ENCODE assay signal across 9 cellular contexts in the genomic region with DNA sequence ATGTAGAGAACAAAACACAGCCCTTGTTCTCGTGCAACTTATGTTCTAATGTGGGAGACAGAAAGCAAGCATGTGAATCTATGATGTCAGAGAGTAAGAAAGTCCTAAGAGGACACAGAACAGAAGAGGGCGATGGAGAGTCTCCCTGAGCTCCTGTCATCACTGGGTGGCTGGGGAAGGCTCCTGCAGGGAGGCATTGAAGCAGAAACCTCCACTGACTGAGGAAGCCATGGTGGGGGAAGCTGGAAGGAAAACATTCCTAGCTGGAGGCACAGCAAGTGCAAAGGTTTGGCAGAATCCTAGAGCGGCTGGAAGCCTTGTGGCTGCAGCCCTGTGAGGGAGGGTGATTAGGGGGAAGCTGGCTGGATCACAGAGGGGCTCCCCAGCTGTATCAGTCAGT.
DNase-seq lines count a peak whose midpoint lies in the region; ATAC-seq and TF ChIP-seq lines count a peak whose summit lies in the region.
"Had no signal": no experiment of that assay in that cellular context is flagged by ENCODE, and none has a peak within 500 bp of the region (broad histone marks: within the 10 kb centered on the region; RNA-seq: fewer than 3 reads in every experiment).

No MANE protein-coding gene starts in this region.

- no peaks in the 10 kb centered on the region for H3K4me1 ChIP-seq in OCI-LY1 (ENCODE audit: insufficient read depth, low read length, severe bottlenecking)

- peak; percentile 67 for TF ChIP-seq CTCF in AG09309 (IDR thresholded peaks at IDR 0.05; ENCODE audit: control insufficient read depth, insufficient read depth, low read depth, low read length, missing control alignments)
- no peak for TF ChIP-seq CTCF in GM20000 (IDR thresholded peaks at IDR 0.05; ENCODE audit: extremely low read depth, missing control alignments)
- TF ChIP-seq CTCF in OCI-LY1 (IDR thresholded peaks at IDR 0.05; ENCODE audit: low read length) = peak; percentile 31; the same call in 1 of the 2 replicates
- TF ChIP-seq CTCF in fibroblast of pulmonary artery (IDR thresholded peaks at IDR 0.05; ENCODE audit: low read length, missing control alignments) = peak; percentile 15

- no peak overlapping the region for H3K27ac ChIP-seq in OCI-LY1 (ENCODE audit: low read depth, low read length, poor library complexity, severe bottlenecking)
- H3K27ac ChIP-seq: thoracic aorta had no signal

- H3F3A ChIP-seq in OCI-LY1 (ENCODE audit: insufficient read depth, low read length) = no peaks in the 10 kb centered on the region

- H3K4me2 ChIP-seq in OCI-LY1 (ENCODE audit: low read length) = no peak overlapping the region

- no peaks in the 10 kb centered on the region for H3K9me3 ChIP-seq in OCI-LY1 (ENCODE audit: low read length)
- H3K9me3 ChIP-seq: thoracic aorta had no signal

- ATAC-seq in GM21526 (IDR thresholded peaks at IDR 0.05; ENCODE audit: low FRiP score, unreplicated experiment) (no peak), GM18505 (IDR thresholded peaks at IDR 0.05; ENCODE audit: unreplicated experiment) (no peak), GM19023 (IDR thresholded peaks at IDR 0.05; ENCODE audit: unreplicated experiment) (no peak)

- H3K9me2 ChIP-seq in OCI-LY1 (ENCODE audit: low read depth, low read length) = no peaks in the 10 kb centered on the region

- DNase-seq in AG09309 (ENCODE audit: low read depth) (no peak), GM20000 (ENCODE audit: low spot score) (peak; percentile 13), fibroblast of pulmonary artery (ENCODE audit: low read depth) (peak; percentile 13), NCI-H1694 (lab: John Stamatoyannopoulos, UW) (no peak)

- H3K79me2 ChIP-seq in OCI-LY1 (ENCODE audit: insufficient read depth, low read length) = no peaks in the 10 kb centered on the region

- H3K27me3 ChIP-seq in OCI-LY1 (ENCODE audit: insufficient read depth, low read length) = no peaks in the 10 kb centered on the region

- H3K9ac ChIP-seq in OCI-LY1 (ENCODE audit: low read length) = no peak overlapping the region

- no peak overlapping the region for H2AFZ ChIP-seq in OCI-LY1 (ENCODE audit: low read length)

- no peak for TF ChIP-seq POLR2A in GM18505 (IDR thresholded peaks at IDR 0.05; ENCODE audit: borderline replicate concordance, extremely low read depth, insufficient read depth, insufficient read length)

- H3K4me3 ChIP-seq in AG09309 (ENCODE audit: control insufficient read depth, low read depth, low read length) = no peak overlapping the region
- H3K4me3 ChIP-seq in OCI-LY1 (ENCODE audit: low read depth, low read length, poor library complexity, severe bottlenecking) = no peak overlapping the region
- no peak overlapping the region for H3K4me3 ChIP-seq in fibroblast of pulmonary artery (replicated peaks; ENCODE audit: low read depth, low read length)
- H3K4me3 ChIP-seq: thoracic aorta had no signal

- H4K20me1 ChIP-seq in OCI-LY1 (ENCODE audit: insufficient read depth, low read length) = no peaks in the 10 kb centered on the region

- H3K36me3 ChIP-seq in OCI-LY1 (ENCODE audit: insufficient read depth, low read length) = no peaks in the 10 kb centered on the region
- H3K36me3 ChIP-seq: thoracic aorta had no signal

Comparison
In these comparisons a context has a peak if more than half of its experiments do, and no peak if none do; other contexts are left out.
1. DNase-seq: peak in GM20000 (single experiment) and fibroblast of pulmonary artery (single experiment); none in AG09309 (single experiment) and NCI-H1694 (single experiment).